18 cellular contexts compared by ENCODE assay signal in the genomic region with DNA sequence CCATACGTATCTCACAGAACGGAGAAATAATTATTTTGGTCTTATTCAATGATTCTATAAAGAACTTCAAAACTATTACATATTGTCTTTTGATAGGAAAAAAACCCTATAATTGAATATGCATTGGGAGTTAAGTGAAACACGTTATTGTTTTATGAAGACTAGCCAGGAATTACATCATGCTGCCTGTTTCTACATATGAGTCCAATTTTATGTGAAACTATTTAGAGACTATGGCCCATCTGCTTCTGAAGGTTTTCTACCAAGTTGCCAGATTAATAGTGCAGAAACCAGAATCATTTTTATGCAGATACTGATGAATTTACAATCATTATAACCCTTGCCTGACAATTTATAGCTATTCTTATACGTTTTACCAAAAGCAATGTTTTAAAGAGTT.
A peak's percentile ranks its signal among the peaks of the same experiment; 100 is the strongest.
DNase-seq lines count a peak whose midpoint lies in the region; FAIRE-seq and TF ChIP-seq lines count a peak whose summit lies in the region.
"Had no signal": no experiment of that assay in that cellular context is flagged by ENCODE, and none has a peak within 500 bp of the region (broad histone marks: within the 10 kb centered on the region; RNA-seq: fewer than 3 reads in every experiment).

No MANE protein-coding gene starts in this region.

- no peaks in the 10 kb centered on the region for H3K79me2 ChIP-seq in OCI-LY1 (ENCODE audit: insufficient read depth, low read length)
- H3K79me2 ChIP-seq in osteoblast (ENCODE audit: insufficient read depth, low read length): no peaks in the 10 kb centered on the region

- DNase-seq in G401 (ENCODE audit: low spot score) (peak; percentile 64), fibroblast of mammary gland (ENCODE audit: low read depth) (peak; percentile 30), osteoblast (ENCODE audit: insufficient read length, low spot score, missing footprints) (no peak), small intestine (no peak), T-helper 9 cell (no peak)
- no peak for DNase-seq in activated CD4-positive, CD25-positive, alpha-beta regulatory T cell treated with anti-CD3 and anti-CD28 coated beads, Interleukin-2, amount 50 U/mL, for 72 hours
- DNase-seq: CD4-positive, alpha-beta memory T cell; DMS53; EL; NCI-H1092 treated with DMSO at 0.1 percent for 48 hours; NCI-H146; NCI-H2081; NCI-H510A treated with DMSO at 0.1 percent for 48 hours; NCI-H82; T-helper 1 cell had no signal

- H3K9ac ChIP-seq in OCI-LY1 (ENCODE audit: low read length): peak overlapping the region; percentile 46
- H3K9ac ChIP-seq: BLaER1 had no signal

- H3K27ac ChIP-seq in OCI-LY1 (ENCODE audit: low read depth, low read length, poor library complexity, severe bottlenecking): peak overlapping the region; percentile 83
- H3K27ac ChIP-seq in osteoblast (ENCODE audit: low read depth, low read length): no peak overlapping the region
- no peak overlapping the region for H3K27ac ChIP-seq in small intestine (ENCODE audit: low read depth in 1 of 2, low read length in 1 of 2)
- H3K27ac ChIP-seq: BLaER1 had no signal

- H3F3A ChIP-seq in OCI-LY1 (ENCODE audit: insufficient read depth, low read length): no peaks in the 10 kb centered on the region

- TF ChIP-seq CTCF in OCI-LY1 (IDR thresholded peaks at IDR 0.05; ENCODE audit: low read length): no peak
- no peak for TF ChIP-seq CTCF in fibroblast of mammary gland (conservative IDR thresholded peaks at IDR 0.05; ENCODE audit: control insufficient read depth, insufficient read depth, low read depth, low read length)
- no peak for TF ChIP-seq CTCF in osteoblast (IDR thresholded peaks at IDR 0.05; ENCODE audit: extremely low read depth, low read depth, low read length)

- FAIRE-seq in small intestine (lab: Jason Lieb, UNC): no peak
- FAIRE-seq: GM18507 had no signal

- 65 to 77% (median 76%) methylated on average over 4 of the region's 4 CpGs for WGBS in small intestine, 3 donors

- H3K36me3 ChIP-seq in OCI-LY1 (ENCODE audit: insufficient read depth, low read length) (no peaks in the 10 kb centered on the region), osteoblast (ENCODE audit: insufficient read depth, low read length) (no peaks in the 10 kb centered on the region), small intestine (ENCODE audit: control insufficient read depth in 2 of 2, insufficient read depth in 2 of 2, low read length in 2 of 2) (no peaks in the 10 kb centered on the region)
- H3K36me3 ChIP-seq: BLaER1 had no signal

- H3K9me2 ChIP-seq in OCI-LY1 (ENCODE audit: low read depth, low read length): no peaks in the 10 kb centered on the region

- in situ Hi-C loops in G401 (cut with HindIII; ENCODE audit: low sequenced_read_pairs): no loop called here

- peak overlapping the region; percentile 13 for H3K4me3 ChIP-seq in OCI-LY1 (ENCODE audit: low read depth, low read length, poor library complexity, severe bottlenecking)
- H3K4me3 ChIP-seq in fibroblast of mammary gland (ENCODE audit: control insufficient read depth, low read depth, low read length): no peak overlapping the region
- H3K4me3 ChIP-seq in osteoblast (ENCODE audit: insufficient read depth, low read length): no peak overlapping the region
- no peak overlapping the region for H3K4me3 ChIP-seq in small intestine (ENCODE audit: low read depth in 1 of 2, low read length in 2 of 2)
- H3K4me3 ChIP-seq: BLaER1 had no signal

- H3K4me2 ChIP-seq in OCI-LY1 (ENCODE audit: low read length) (peak overlapping the region; percentile 49), osteoblast (ENCODE audit: insufficient read depth, low read length) (no peak overlapping the region)
- H3K4me2 ChIP-seq: BLaER1 had no signal

- no peaks in the 10 kb centered on the region for H3K9me3 ChIP-seq in OCI-LY1 (ENCODE audit: low read length)
- no peaks in the 10 kb centered on the region for H3K9me3 ChIP-seq in osteoblast (ENCODE audit: low read depth, low read length)
- no peaks in the 10 kb centered on the region for H3K9me3 ChIP-seq in small intestine (ENCODE audit: control insufficient read depth, low read depth)
- H3K9me3 ChIP-seq: BLaER1 had no signal

- peaks cover 89% of the 10 kb centered on the region for H3K4me1 ChIP-seq in OCI-LY1 (ENCODE audit: insufficient read depth, low read length, severe bottlenecking)
- no peaks in the 10 kb centered on the region for H3K4me1 ChIP-seq in osteoblast (ENCODE audit: insufficient read depth, low read length)
- no peaks in the 10 kb centered on the region for H3K4me1 ChIP-seq in small intestine (ENCODE audit: control insufficient read depth in 2 of 2, insufficient read depth in 1 of 2, low read depth in 1 of 2, low read length in 1 of 2)
- H3K4me1 ChIP-seq: BLaER1 had no signal

- H2AFZ ChIP-seq in OCI-LY1 (ENCODE audit: low read length): no peak overlapping the region
- H2AFZ ChIP-seq in osteoblast (ENCODE audit: low read length): peak overlapping the region; percentile 1

- H4K20me1 ChIP-seq in OCI-LY1 (ENCODE audit: insufficient read depth, low read length): no peaks in the 10 kb centered on the region
- no peaks in the 10 kb centered on the region for H4K20me1 ChIP-seq in osteoblast (ENCODE audit: insufficient read depth, low read length)
- H4K20me1 ChIP-seq: BLaER1 had no signal

- H3K27me3 ChIP-seq in OCI-LY1 (ENCODE audit: insufficient read depth, low read length) (no peaks in the 10 kb centered on the region), osteoblast (ENCODE audit: insufficient read depth, low read length) (no peaks in the 10 kb centered on the region), small intestine (ENCODE audit: control insufficient read depth in 2 of 2, insufficient read depth in 2 of 2, low read length in 2 of 2) (no peaks in the 10 kb centered on the region)
- H3K27me3 ChIP-seq: BLaER1 had no signal

Comparison
In these comparisons a context has a peak if more than half of its experiments do, and no peak if none do; other contexts are left out.
1. DNase-seq: peak in G401 (single experiment) and fibroblast of mammary gland (single experiment); none in osteoblast (single experiment), small intestine (single experiment), activated CD4-positive, CD25-positive, alpha-beta regulatory T cell treated with anti-CD3 and anti-CD28 coated beads, Interleukin-2, amount 50 U/mL, for 72 hours (single experiment) and T-helper 9 cell (single experiment).